25 cellular contexts compared by ENCODE assay signal in genomic region chr4:31660916-31661315, GRCh38.
"Had no signal": no experiment of that assay in that cellular context is flagged by ENCODE, and none has a peak within 500 bp of the region (broad histone marks: within the 10 kb centered on the region; RNA-seq: fewer than 3 reads in every experiment).

No MANE protein-coding gene starts in this region.

- H3K4me3 ChIP-seq: colonic mucosa, esophagus squamous epithelium, gastrocnemius medialis, heart right ventricle, left lung, lower lobe of right lung, mucosa of descending colon had no signal

- H3K4me1 ChIP-seq: colonic mucosa, esophagus squamous epithelium, gastrocnemius medialis, heart right ventricle, left lung, lower lobe of right lung had no signal

- H3K27me3 ChIP-seq: colonic mucosa, gastrocnemius medialis, heart right ventricle, left lung had no signal

- H3K9me3 ChIP-seq: colonic mucosa, esophagus squamous epithelium, gastrocnemius medialis, heart right ventricle, left lung, lower lobe of right lung, mucosa of descending colon had no signal

- ATAC-seq: effector memory CD8-positive, alpha-beta T cell; esophagus mucosa; gastrocnemius medialis; heart right ventricle; left cardiac atrium; left lung; left ventricle myocardium superior; lower lobe of right lung; mucosa of descending colon had no signal

- H3K9me3 Mint-ChIP-seq: dendritic cell treated with granulocyte-macrophage colony-stimulating factor and Interleukin-4, amounts not matched to agents 40 ng/mL and 50 ng/mL, for 4 days; endodermal cell; mesothelial cell of epicardium had no signal

- H3K27me3 Mint-ChIP-seq: dendritic cell treated with granulocyte-macrophage colony-stimulating factor and Interleukin-4, amounts not matched to agents 40 ng/mL and 50 ng/mL, for 4 days; effector memory CD8-positive, alpha-beta T cell; naive B cell had no signal

- H3K36me3 Mint-ChIP-seq: mesothelial cell of epicardium, naive B cell had no signal

- H3K36me3 ChIP-seq: colonic mucosa, esophagus squamous epithelium, gastrocnemius medialis, heart right ventricle, left lung, lower lobe of right lung had no signal

- H3K4me1 Mint-ChIP-seq: mesothelial cell of epicardium, naive B cell had no signal

- H3K4me3 Mint-ChIP-seq: dendritic cell treated with granulocyte-macrophage colony-stimulating factor and Interleukin-4, amounts not matched to agents 40 ng/mL and 50 ng/mL, for 4 days; effector memory CD8-positive, alpha-beta T cell; endodermal cell; mesothelial cell of epicardium; naive B cell had no signal

- H3K27ac Mint-ChIP-seq: dendritic cell treated with granulocyte-macrophage colony-stimulating factor and Interleukin-4, amounts not matched to agents 40 ng/mL and 50 ng/mL, for 4 days; effector memory CD8-positive, alpha-beta T cell; endodermal cell; mesothelial cell of epicardium; naive B cell had no signal

- DNase-seq: colonic mucosa; cortex of kidney; effector CD8-positive, alpha-beta T cell; effector memory CD8-positive, alpha-beta T cell; endodermal cell; erythroblast; esophagus squamous epithelium; foreskin fibroblast; foreskin melanocyte; gastrocnemius medialis; glutamatergic neuron; head of caudate nucleus; heart right ventricle; hippocampal formation; left cardiac atrium; left lung; left ventricle myocardium superior; lower lobe of right lung; mesenchymal stem cell; mucosa of descending colon; naive B cell had no signal

- H3K27ac ChIP-seq: colonic mucosa, epithelial cell of prostate, esophagus squamous epithelium, gastrocnemius medialis, heart right ventricle, left lung, lower lobe of right lung had no signal
